23 cellular contexts compared by ENCODE assay signal in the genomic region with DNA sequence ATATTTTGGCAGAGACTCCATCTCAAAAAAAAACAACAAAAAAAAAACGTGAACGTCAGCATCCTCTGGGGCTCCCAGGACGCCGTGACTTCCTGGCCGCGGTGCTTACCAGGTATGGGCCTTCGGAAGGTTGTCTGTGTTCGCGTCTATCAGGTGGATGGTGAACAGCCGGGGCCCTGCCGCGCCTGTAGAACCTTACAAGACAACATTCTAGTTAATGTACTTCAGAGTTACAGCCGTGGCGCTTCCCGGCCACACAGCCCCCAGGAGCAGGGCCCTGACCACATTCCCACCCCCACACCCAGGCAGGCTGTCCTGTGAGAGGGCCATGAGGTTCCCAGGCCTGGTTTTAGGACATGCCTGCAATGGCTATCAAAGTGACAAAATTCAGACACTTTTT.
"Had no signal": no experiment of that assay in that cellular context is flagged by ENCODE, and none has a peak within 500 bp of the region (broad histone marks: within the 10 kb centered on the region; RNA-seq: fewer than 3 reads in every experiment).

No MANE protein-coding gene starts in this region.

- ATAC-seq: activated CD4-positive, alpha-beta T cell treated with anti-CD3 and anti-CD28 coated beads for 36 hours; activated CD8-positive, alpha-beta T cell treated with anti-CD3 and anti-CD28 coated beads, Interleukin-2, amount 10 ng/mL, durations not matched to agents 7 days and 5 days; esophagus mucosa; heart left ventricle; left lung; stimulated activated effector memory CD8-positive, alpha-beta T cell treated with anti-CD3 and anti-CD28 coated beads, Interleukin-12 subunit alpha, Interleukin-12 subunit beta, amount 100 ng/mL, for 72 hours had no signal

- H3K27ac ChIP-seq: left lung, right lobe of liver, upper lobe of right lung had no signal

- H3K4me1 ChIP-seq: thyroid gland, upper lobe of right lung had no signal

- DNase-seq: activated CD4-positive, alpha-beta T cell treated with anti-CD3 and anti-CD28 coated beads for 36 hours; activated CD4-positive, CD25-positive, alpha-beta regulatory T cell; activated CD8-positive, alpha-beta T cell treated with anti-CD3 and anti-CD28 coated beads, Interleukin-2, amount 10 ng/mL, durations not matched to agents 7 days and 5 days; activated effector memory CD4-positive, alpha-beta T cell treated with anti-CD3 and anti-CD28 coated beads, Interleukin-2, amount 50 U/mL, for 16 hours; activated naive CD4-positive, alpha-beta T cell treated with anti-CD3 and anti-CD28 coated beads for 36 hours; activated naive CD8-positive, alpha-beta T cell treated with anti-CD3 and anti-CD28 coated beads for 36 hours; caudate nucleus; endodermal cell; foreskin fibroblast; left lung; stimulated activated CD4-positive, alpha-beta T cell treated with anti-CD3 and anti-CD28 coated beads, Interleukin-4, amount 100 ng/mL, for 1 hour; thyroid gland; upper lobe of right lung had no signal

- H3K4me1 Mint-ChIP-seq: activated CD4-positive, alpha-beta T cell treated with anti-CD3 and anti-CD28 coated beads for 36 hours; activated naive CD8-positive, alpha-beta T cell treated with anti-CD3 and anti-CD28 coated beads for 36 hours; brain; endodermal cell; stimulated activated effector memory CD8-positive, alpha-beta T cell treated with anti-CD3 and anti-CD28 coated beads, Interleukin-12 subunit alpha, Interleukin-12 subunit beta, amount 100 ng/mL, for 72 hours had no signal

- H3K9me3 ChIP-seq: adrenal gland, left lung, right lobe of liver, thyroid gland, upper lobe of right lung had no signal

- H3K4me3 Mint-ChIP-seq: activated CD4-positive, alpha-beta T cell treated with anti-CD3 and anti-CD28 coated beads for 36 hours; activated CD8-positive, alpha-beta T cell treated with anti-CD3 and anti-CD28 coated beads, Interleukin-2, amount 10 ng/mL, durations not matched to agents 7 days and 5 days; activated naive CD4-positive, alpha-beta T cell treated with anti-CD3 and anti-CD28 coated beads for 36 hours; activated naive CD8-positive, alpha-beta T cell treated with anti-CD3 and anti-CD28 coated beads for 36 hours; brain; dendritic cell treated with granulocyte-macrophage colony-stimulating factor and Interleukin-4, amounts not matched to agents 40 ng/mL and 50 ng/mL, for 4 days; endodermal cell; nephron; stimulated activated effector memory CD8-positive, alpha-beta T cell treated with anti-CD3 and anti-CD28 coated beads, Interleukin-12 subunit alpha, Interleukin-12 subunit beta, amount 100 ng/mL, for 72 hours; stimulated activated naive CD8-positive, alpha-beta T cell treated with anti-CD3 and anti-CD28 coated beads, Interleukin-15, Interleukin-2, amounts not matched to agents 100 ng/mL and 50 ng/mL, for 24 hours had no signal

- H3K27me3 ChIP-seq: adrenal gland, heart left ventricle, left lung, right lobe of liver, thyroid gland, upper lobe of right lung had no signal

- H3K4me3 ChIP-seq: adrenal gland, heart left ventricle, left lung, lung, right lobe of liver, thyroid gland, upper lobe of right lung had no signal

- H3K27ac Mint-ChIP-seq: activated CD4-positive, alpha-beta T cell treated with anti-CD3 and anti-CD28 coated beads for 36 hours; activated CD8-positive, alpha-beta T cell treated with anti-CD3 and anti-CD28 coated beads, Interleukin-2, amount 10 ng/mL, durations not matched to agents 7 days and 5 days; activated naive CD4-positive, alpha-beta T cell treated with anti-CD3 and anti-CD28 coated beads for 36 hours; activated naive CD8-positive, alpha-beta T cell treated with anti-CD3 and anti-CD28 coated beads for 36 hours; brain; dendritic cell treated with granulocyte-macrophage colony-stimulating factor and Interleukin-4, amounts not matched to agents 40 ng/mL and 50 ng/mL, for 4 days; endodermal cell; nephron; stimulated activated effector memory CD8-positive, alpha-beta T cell treated with anti-CD3 and anti-CD28 coated beads, Interleukin-12 subunit alpha, Interleukin-12 subunit beta, amount 100 ng/mL, for 72 hours; stimulated activated naive CD8-positive, alpha-beta T cell treated with anti-CD3 and anti-CD28 coated beads, Interleukin-15, Interleukin-2, amounts not matched to agents 100 ng/mL and 50 ng/mL, for 24 hours had no signal

- H3K9me3 Mint-ChIP-seq: activated naive CD4-positive, alpha-beta T cell treated with anti-CD3 and anti-CD28 coated beads for 36 hours; activated naive CD8-positive, alpha-beta T cell treated with anti-CD3 and anti-CD28 coated beads for 36 hours; brain; endodermal cell; nephron; stimulated activated effector memory CD8-positive, alpha-beta T cell treated with anti-CD3 and anti-CD28 coated beads, Interleukin-12 subunit alpha, Interleukin-12 subunit beta, amount 100 ng/mL, for 72 hours; stimulated activated naive CD8-positive, alpha-beta T cell treated with anti-CD3 and anti-CD28 coated beads, Interleukin-15, Interleukin-2, amounts not matched to agents 100 ng/mL and 50 ng/mL, for 24 hours had no signal

- H3K27me3 Mint-ChIP-seq: activated CD4-positive, alpha-beta T cell treated with anti-CD3 and anti-CD28 coated beads for 36 hours; activated naive CD8-positive, alpha-beta T cell treated with anti-CD3 and anti-CD28 coated beads for 36 hours; brain; dendritic cell treated with granulocyte-macrophage colony-stimulating factor and Interleukin-4, amounts not matched to agents 40 ng/mL and 50 ng/mL, for 4 days; stimulated activated naive CD8-positive, alpha-beta T cell treated with anti-CD3 and anti-CD28 coated beads, Interleukin-15, Interleukin-2, amounts not matched to agents 100 ng/mL and 50 ng/mL, for 24 hours had no signal
